In genomic region chr1:45630429-45630828, GRCh38 we compare ENCODE assay signal across 19 cellular contexts.
"Had no signal": no experiment of that assay in that cellular context is flagged by ENCODE, and none has a peak within 500 bp of the region (broad histone marks: within the 10 kb centered on the region; RNA-seq: fewer than 3 reads in every experiment).

No MANE protein-coding gene starts in this region.

- ATAC-seq: pancreas had no signal

- H3K4me3 Mint-ChIP-seq: activated T-helper 1 cell treated with anti-CD3 and anti-CD28 coated beads, Interleukin-12 subunit alpha, Interleukin-12 subunit beta, Interleukin-2, Interleukin-4 antibody, amounts not matched to agents 30 ng/mL and 10 ng/mL and 1 ng/mL, durations not matched to agents 14 hours and 24 hours and 36 hours; central memory CD8-positive, alpha-beta T cell had no signal

- H3K27me3 Mint-ChIP-seq: central memory CD8-positive, alpha-beta T cell had no signal

- H3K27ac Mint-ChIP-seq: activated T-helper 1 cell treated with anti-CD3 and anti-CD28 coated beads, Interleukin-12 subunit alpha, Interleukin-12 subunit beta, Interleukin-2, Interleukin-4 antibody, amounts not matched to agents 30 ng/mL and 10 ng/mL and 1 ng/mL, durations not matched to agents 14 hours and 24 hours and 36 hours had no signal

- H3K4me1 Mint-ChIP-seq: central memory CD8-positive, alpha-beta T cell had no signal

- DNase-seq: activated CD4-positive, alpha-beta T cell treated with anti-CD3 and anti-CD28 coated beads, Interleukin-2, amount 50 U/mL, for 48 hours; activated CD4-positive, CD25-positive, alpha-beta regulatory T cell treated with anti-CD3 and anti-CD28 coated beads, Interleukin-2, amount 50 U/mL, for 72 hours; activated CD8-positive, alpha-beta memory T cell treated with anti-CD3 and anti-CD28 coated beads, Interleukin-2, amount 50 U/mL, for 4 hours; activated naive CD4-positive, alpha-beta T cell; amygdala; brain microvascular endothelial cell; cortex of kidney; effector CD8-positive, alpha-beta T cell; foreskin melanocyte; pancreas; sigmoid colon; SK-N-SH; spleen; T-helper 1 cell; T1000; tibial artery; uterus had no signal

- H3K9me3 Mint-ChIP-seq: activated T-helper 1 cell treated with anti-CD3 and anti-CD28 coated beads, Interleukin-12 subunit alpha, Interleukin-12 subunit beta, Interleukin-2, Interleukin-4 antibody, amounts not matched to agents 30 ng/mL and 10 ng/mL and 1 ng/mL, durations not matched to agents 14 hours and 24 hours and 36 hours; central memory CD8-positive, alpha-beta T cell had no signal
